ENCODE assay signal across 1 cellular context in the genomic region with DNA sequence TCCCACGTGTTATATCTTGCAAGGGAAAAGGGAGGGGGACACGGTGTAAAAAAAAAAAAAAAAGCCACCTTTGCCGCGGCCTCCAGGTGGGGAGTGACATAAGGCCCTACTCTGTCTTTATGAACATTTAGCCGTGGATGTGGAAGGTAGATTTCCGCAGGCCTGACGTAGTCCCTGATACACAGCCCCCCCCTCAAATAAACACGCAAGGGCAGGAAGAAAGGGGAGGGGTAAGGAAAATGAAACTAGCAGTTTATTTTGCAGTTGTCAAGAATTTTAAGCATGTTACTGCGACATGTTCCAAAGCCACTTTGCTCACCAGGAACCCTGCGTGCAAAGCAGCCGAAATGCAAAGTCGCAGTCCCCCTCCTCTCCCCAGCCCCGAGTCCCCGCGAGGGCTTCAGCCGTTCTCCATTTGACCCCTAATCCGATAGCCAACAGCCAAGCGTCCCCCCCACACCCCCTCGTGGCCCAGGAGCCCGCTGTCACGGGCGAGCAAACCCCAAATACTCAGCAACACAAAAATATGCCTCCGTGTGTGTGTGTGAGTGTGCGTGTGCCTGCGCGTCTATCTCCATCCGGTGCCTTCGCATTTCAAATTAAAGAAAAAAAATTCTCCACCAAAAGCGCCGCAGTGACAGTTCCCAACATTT.
TF ChIP-seq lines count a peak whose summit lies in the region.

No MANE protein-coding gene starts in this region.

TF ChIP-seq in endothelial cell of umbilical vein, 7 proteins besides CTCF, POLR2A, EP300 and RAD21:
- TF ChIP-seq POLR2AphosphoS5 (IDR thresholded peaks at IDR 0.05; ENCODE audit: insufficient read depth, low read depth, low read length) (no peak), EZH2 (IDR thresholded peaks at IDR 0.05; ENCODE audit: borderline replicate concordance, low read depth, low read length, severe bottlenecking) (no peak)
- TF ChIP-seq, protein P1, sequence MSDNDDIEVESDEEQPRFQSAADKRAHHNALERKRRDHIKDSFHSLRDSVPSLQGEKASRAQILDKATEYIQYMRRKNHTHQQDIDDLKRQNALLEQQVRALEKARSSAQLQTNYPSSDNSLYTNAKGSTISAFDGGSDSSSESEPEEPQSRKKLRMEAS (IDR thresholded peaks at IDR 0.05; ENCODE audit: insufficient read depth, insufficient read length): no peak
TF ChIP-seq in endothelial cell of umbilical vein: peak in this region for 0.
